8 cellular contexts compared by ENCODE assay signal in the genomic region with DNA sequence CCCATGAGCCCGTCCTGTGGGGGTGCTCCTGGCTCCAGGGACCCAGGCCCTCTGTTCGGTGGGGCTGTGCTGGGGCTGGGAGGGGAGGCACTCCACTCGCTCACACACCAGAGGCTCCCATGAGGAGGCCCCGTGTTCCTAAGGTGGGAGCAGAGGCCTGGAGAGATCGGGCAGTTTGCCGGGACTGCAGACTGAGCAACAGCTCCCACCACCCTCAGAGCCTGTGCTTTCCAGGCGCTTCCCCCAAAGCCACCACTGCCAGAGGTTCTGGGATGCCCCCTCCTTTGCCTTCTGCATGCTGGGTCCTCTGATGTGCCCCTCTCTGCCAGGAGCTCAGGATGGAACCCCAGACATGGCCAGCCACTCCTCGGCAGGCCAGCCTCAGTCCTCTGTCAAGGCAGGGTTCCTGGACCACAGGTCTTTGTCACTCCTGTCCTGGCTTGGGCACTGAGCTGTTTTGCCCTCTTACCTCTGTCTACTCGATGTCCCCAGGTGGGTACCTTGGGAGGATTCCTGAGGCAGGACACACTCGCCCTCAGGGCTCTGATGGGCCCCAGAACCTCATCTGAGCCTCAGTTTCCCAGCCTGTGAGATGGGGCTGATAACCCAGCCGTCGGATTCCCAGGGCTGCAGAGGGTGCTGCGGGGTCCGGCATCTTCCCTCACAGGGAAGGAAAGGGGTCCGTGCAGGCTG.
"Had no signal": no experiment of that assay in that cellular context is flagged by ENCODE, and none has a peak within 500 bp of the region (broad histone marks: within the 10 kb centered on the region; RNA-seq: fewer than 3 reads in every experiment).

No MANE protein-coding gene starts in this region.

- H3K9me3 Mint-ChIP-seq: GM23338, HFFc6 had no signal

- H3K27ac Mint-ChIP-seq: GM23338, HFFc6 had no signal

- ATAC-seq: HCT116 had no signal

- FAIRE-seq: HTR-8/SVneo, K562 had no signal

- DNase-seq: HFFc6, IMR-90, KG1 had no signal

- H3K4me3 ChIP-seq: GM23338, HAP-1, K562 had no signal

- H3K4me2 ChIP-seq: GM23338 had no signal

- H3K4me1 ChIP-seq: HAP-1 had no signal

- H3K36me3 ChIP-seq: HAP-1 had no signal

- H3K4me3 Mint-ChIP-seq: GM23338, HFFc6 had no signal

- H3K9me3 ChIP-seq: HAP-1 had no signal

- H2AFZ ChIP-seq: GM23338 had no signal
